Comparison of ENCODE assay signal across 8 cellular contexts in genomic region chr5:37774912-37775483, GRCh38.
DNase-seq lines count a peak whose midpoint lies in the region; ATAC-seq lines count a peak whose summit lies in the region.
"Had no signal": no experiment of that assay in that cellular context is flagged by ENCODE, and none has a peak within 500 bp of the region (broad histone marks: within the 10 kb centered on the region; RNA-seq: fewer than 3 reads in every experiment).

No MANE protein-coding gene starts in this region.

- peak; percentile 37 for DNase-seq in EH (ENCODE audit: low read depth)
- peak; percentile 57 for DNase-seq in HT1080 (ENCODE audit: low read depth)
- peak; percentile 35 for DNase-seq in adipocyte (ENCODE audit: low read depth)
- peak; percentile 40 for DNase-seq in myocyte (ENCODE audit: low read depth)
- no peak for DNase-seq in NCI-H128 (lab: John Stamatoyannopoulos, UW; ENCODE audit: unreplicated experiment)
- DNase-seq in activated T-cell treated with anti-CD3 and anti-CD28 coated beads, Interleukin-2, amount 50 U/mL, for 4 hours, result no peak
- DNase-seq: cerebellar nuclear complex had no signal

- H3K4me3 ChIP-seq in adipocyte (ENCODE audit: low read length), result no peak overlapping the region

- H3K9me3 ChIP-seq in adipocyte (ENCODE audit: control insufficient read depth, low read length), result peaks cover 4% of the 10 kb centered on the region

- no peaks in the 10 kb centered on the region for H3K36me3 Mint-ChIP-seq in activated T-cell treated with anti-CD3 and anti-CD28 coated beads, Interleukin-2, amount 50 U/mL, for 4 hours (ENCODE audit: insufficient read depth)

- H3K9ac ChIP-seq in adipocyte (ENCODE audit: low read length), result no peak overlapping the region

- no peaks in the 10 kb centered on the region for H3K36me3 ChIP-seq in adipocyte (ENCODE audit: control insufficient read depth, insufficient read depth, low read length, severe bottlenecking)

- peaks cover 5% of the 10 kb centered on the region for H3K9me3 Mint-ChIP-seq in activated T-cell treated with anti-CD3 and anti-CD28 coated beads, Interleukin-2, amount 50 U/mL, for 4 hours

- no peaks in the 10 kb centered on the region for H3K4me1 Mint-ChIP-seq in activated T-cell treated with anti-CD3 and anti-CD28 coated beads, Interleukin-2, amount 50 U/mL, for 4 hours (ENCODE audit: low read depth)

- ATAC-seq in HG02571 (IDR thresholded peaks at IDR 0.05; ENCODE audit: unreplicated experiment), result no peak
- ATAC-seq in activated T-cell treated with anti-CD3 and anti-CD28 coated beads, Interleukin-2, amount 50 U/mL, for 4 hours, result no peak

- no peak overlapping the region for H3K4me3 Mint-ChIP-seq in activated T-cell treated with anti-CD3 and anti-CD28 coated beads, Interleukin-2, amount 50 U/mL, for 4 hours

- peaks cover 35% of the 10 kb centered on the region for H3K4me1 ChIP-seq in adipocyte (ENCODE audit: control insufficient read depth, insufficient read depth, low read length)

- no peaks in the 10 kb centered on the region for H3K27me3 ChIP-seq in adipocyte (replicated peaks; ENCODE audit: control insufficient read depth, insufficient read depth, low read length)

- H3K27me3 Mint-ChIP-seq in activated T-cell treated with anti-CD3 and anti-CD28 coated beads, Interleukin-2, amount 50 U/mL, for 4 hours (ENCODE audit: low read depth), result no peaks in the 10 kb centered on the region

Comparison
In these comparisons a context has a peak if more than half of its experiments do, and no peak if none do; other contexts are left out.
1. DNase-seq: peak in EH (single experiment), HT1080 (single experiment), adipocyte (single experiment) and myocyte (single experiment); none in NCI-H128 (single experiment) and activated T-cell treated with anti-CD3 and anti-CD28 coated beads, Interleukin-2, amount 50 U/mL, for 4 hours (single experiment).